In the genomic region with DNA sequence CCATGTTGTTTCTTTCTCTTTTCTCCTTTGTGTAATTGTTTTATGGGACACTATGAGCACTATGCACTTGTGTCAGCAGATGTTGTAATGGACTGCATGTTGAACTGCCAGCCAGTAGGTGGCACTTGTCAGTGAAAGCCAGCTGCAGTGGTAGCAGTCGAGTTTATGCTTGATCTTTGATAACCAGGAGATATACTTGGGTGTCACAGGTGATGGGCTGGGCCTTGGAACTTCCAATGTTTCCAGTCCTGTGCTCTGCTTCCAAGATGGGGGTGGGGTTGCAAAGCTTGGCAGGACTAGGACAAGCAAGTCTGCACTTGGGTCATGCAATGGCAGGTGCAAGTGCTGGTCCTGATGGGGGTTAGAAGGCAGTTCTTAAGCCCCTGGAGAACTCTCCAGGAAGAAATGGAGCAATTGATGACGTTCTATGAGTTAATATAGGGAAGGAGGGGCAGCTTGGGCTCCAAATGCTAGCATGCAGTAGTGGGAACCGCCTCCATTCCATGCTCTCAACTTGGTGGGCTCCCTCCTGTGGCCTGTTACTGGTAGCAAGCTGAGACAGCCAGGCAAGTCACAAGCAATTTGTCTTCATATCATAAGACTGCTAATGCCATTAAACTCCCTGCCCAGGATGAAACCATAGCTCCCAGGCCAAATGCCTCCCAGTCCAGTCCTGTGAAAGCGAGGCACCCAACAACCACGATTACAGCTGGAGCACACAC, we compare ENCODE assay signal across 8 cellular contexts. TPM values are rescaled to one million over a fixed set of nuclear protein-coding genes. Genes with fewer than 3 reads are reported as not detected.
DNase-seq lines count a peak whose midpoint lies in the region; ATAC-seq and TF ChIP-seq lines count a peak whose summit lies in the region.

No MANE protein-coding gene starts in this region.

- H3K4me3 ChIP-seq in mucosa of descending colon = no peak overlapping the region

- TF ChIP-seq CTCF in mucosa of descending colon (IDR thresholded peaks at IDR 0.05) = peak; percentile 38

- DNase-seq in ELF-1 (ENCODE audit: low read depth, low spot score) (peak; percentile 24), SW480 (ENCODE audit: low spot score) (peak; percentile 46), dermis microvascular lymphatic vessel endothelial cell (ENCODE audit: low read depth in 2 of 2) (peak; percentile 31 to 46), mucosa of descending colon (peak in 2 of 3 donors; percentile 28 to 39), amniotic stem cell (lab: John Stamatoyannopoulos, UW) (no peak), COR-L47 (lab: John Stamatoyannopoulos, UW) (no peak)

- H3K9me3 ChIP-seq in mucosa of descending colon = peaks cover 3% of the 10 kb centered on the region

- no peaks in the 10 kb centered on the region for H3K4me1 ChIP-seq in mucosa of descending colon (ENCODE audit: low read depth)

- H3K36me3 ChIP-seq in mucosa of descending colon (ENCODE audit: low read depth) = no peaks in the 10 kb centered on the region

- intact Hi-C loops in mucosa of descending colon (cut with DNase I, micrococcal nuclease) = no loop called here

- ATAC-seq in GM19438 (IDR thresholded peaks at IDR 0.05; ENCODE audit: low read depth, unreplicated experiment) = peak; percentile 89
- peak; percentile 98 for ATAC-seq in HG03342 (IDR thresholded peaks at IDR 0.05; ENCODE audit: unreplicated experiment)
- ATAC-seq in mucosa of descending colon = peak; percentile 87

RNA-seq across cellular contexts. Expression of gene HTR1F, which starts 21.0 kb away (rescaled TPM):
- total RNA-seq in dermis microvascular lymphatic vessel endothelial cell (not detected in 2 replicates), mucosa of descending colon (under 1 TPM in 1 of 3 donors, not detected in 2; 0.16 TPM)

Comparison
In these comparisons a context has a peak if more than half of its experiments do, and no peak if none do; other contexts are left out.
1. DNase-seq: peak in ELF-1 (single experiment), SW480 (single experiment), dermis microvascular lymphatic vessel endothelial cell (2 of 2) and mucosa of descending colon (2 of 3); none in amniotic stem cell (single experiment) and COR-L47 (single experiment).
2. Peak in every context shown above with its lines, with median percentiles within 50 percentile points of each other: ATAC-seq.